In genomic region chr1:248905662-248905948, GRCh38 we compare ENCODE assay signal across 9 cellular contexts. TPM values are rescaled to one million over a fixed set of nuclear protein-coding genes. Genes with fewer than 3 reads are reported as not detected.
DNase-seq lines count a peak whose midpoint lies in the region; ATAC-seq, FAIRE-seq and TF ChIP-seq lines count a peak whose summit lies in the region.
"Had no signal": no experiment of that assay in that cellular context is flagged by ENCODE, and none has a peak within 500 bp of the region (broad histone marks: within the 10 kb centered on the region; RNA-seq: fewer than 3 reads in every experiment).

No MANE protein-coding gene starts in this region.

- TF ChIP-seq POLR2A in heart left ventricle (IDR thresholded peaks at IDR 0.05) (no peak), K562 (conservative IDR thresholded peaks at IDR 0.05) (no peak), vagina (IDR thresholded peaks at IDR 0.05) (no peak)

- H3K9ac ChIP-seq in K562 (ENCODE audit: insufficient read depth in 1 of 2, low read depth in 2 of 2, low read length in 2 of 2) (peak overlapping the region; percentile 87 to 99; a peak in 3 of 4 replicates), mesendoderm (ENCODE audit: low read length) (peak overlapping the region; percentile 73)

- TF ChIP-seq CTCF in heart left ventricle (IDR thresholded peaks at IDR 0.05) (no peak), K562 (IDR thresholded peaks at IDR 0.05 in 2 of 3, conservative IDR thresholded peaks at IDR 0.05 in 1 of 3; ENCODE audit: insufficient read depth in 2 of 3, low read depth in 1 of 3, low read length in 3 of 3) (no peak), vagina (IDR thresholded peaks at IDR 0.05) (no peak)

- POLR2A ChIA-PET in K562 (lab: Yijun Ruan, JAX) = interaction anchor here (0.7 to 1.6 kb wide), 6 partner anchors 9 to 67 kb away, joined by 3 to 10 read pairs (median 5); partner anchors contain the start of genes ZNF672 and ZNF692

- H3K18ac ChIP-seq in mesendoderm (ENCODE audit: low read length) = peak overlapping the region; percentile 40

- CTCF ChIA-PET in K562 (lab: Yijun Ruan, JAX; ENCODE audit: low intra/inter-chr PET ratio) = interaction anchor here (0.7 kb wide), 1 partner anchor 47 kb away, joined by 12 read pairs; the partner anchor contains the start of gene ZNF692

- H4K20me1 ChIP-seq in K562 (replicated peaks; ENCODE audit: control insufficient read depth, insufficient read depth, low read length) = no peaks in the 10 kb centered on the region

- no peak for DNase-seq in heart left ventricle
- no peak for DNase-seq in cardiac septum (ENCODE audit: low spot score)
- DNase-seq in K562 (ENCODE audit: extremely low read depth in 1 of 4, low spot score in 3 of 4) = no peak
- no peak for DNase-seq in mesendoderm
- no peak for DNase-seq in vagina (ENCODE audit: extremely low spot score in 2 of 2)
- DNase-seq in stimulated activated naive CD4-positive, alpha-beta T cell treated with Interleukin-2 at 50 U/mL for 16 hours (lab: John Stamatoyannopoulos, UW) = no peak

- H2AK5ac ChIP-seq in mesendoderm (ENCODE audit: low read length) = peak overlapping the region; percentile 43

- H4K8ac ChIP-seq in mesendoderm (ENCODE audit: low read depth, low read length) = no peak overlapping the region

- intact Hi-C loops in heart left ventricle (cut with DNase I) = no loop called here
- intact Hi-C loops in cardiac septum (cut with DNase I) = no loop called here
- intact Hi-C loops in K562 (cut with micrococcal nuclease) = no loop called here
- intact Hi-C loops in vagina (cut with DNase I) = no loop called here

- ATAC-seq in heart left ventricle = no peak
- ATAC-seq in K562 = no peak; the same call in 2 of the 3 replicates
- ATAC-seq in HG03280 (IDR thresholded peaks at IDR 0.05; ENCODE audit: unreplicated experiment) = no peak
- ATAC-seq in HG02678 (IDR thresholded peaks at IDR 0.05; ENCODE audit: unreplicated experiment) = no peak

- H3K27me3 ChIP-seq in heart left ventricle (peaks cover 0 to 5% (median 0%) of the 10 kb centered on the region in 9 donors), K562 (ENCODE audit: control insufficient read depth in 2 of 2, insufficient read depth in 2 of 2, low read length in 2 of 2) (no peaks in the 10 kb centered on the region), mesendoderm (ENCODE audit: insufficient read depth, low read length, poor library complexity) (no peaks in the 10 kb centered on the region), vagina (no peaks in the 10 kb centered on the region)

- TF ChIP-seq RAD21 in K562 (CRISPR knock-in tag; conservative IDR thresholded peaks at IDR 0.05 in 1 of 2, IDR thresholded peaks at IDR 0.05 in 1 of 2) = no peak

- H2AFZ ChIP-seq in K562 (ENCODE audit: low read depth, low read length) = peak overlapping the region; percentile 98

- H3K27ac ChIP-seq in heart left ventricle (peak overlapping the region; percentile 69 to 99 (median 95)), K562 (ENCODE audit: extremely low read depth, low read depth, low read length) (peak overlapping the region; percentile 99), mesendoderm (ENCODE audit: low read depth, low read length) (no peak overlapping the region), vagina (peak overlapping the region; percentile 92)

- peak overlapping the region; percentile 87 for H3K56ac ChIP-seq in mesendoderm (ENCODE audit: low read length)

- peak; percentile 6 for FAIRE-seq in K562 (lab: Jason Lieb, UNC)
- FAIRE-seq: G401.6 had no signal

- H3K9me3 ChIP-seq in heart left ventricle (no peaks in the 10 kb centered on the region), K562 (replicated peaks; ENCODE audit: control insufficient read depth, insufficient read depth, low read depth, low read length) (no peaks in the 10 kb centered on the region), vagina (no peaks in the 10 kb centered on the region)

- no peak overlapping the region for H2BK15ac ChIP-seq in mesendoderm (replicated peaks; ENCODE audit: low read depth)

- no peak overlapping the region for H3K23ac ChIP-seq in mesendoderm (ENCODE audit: low read length)

- peaks cover 4% of the 10 kb centered on the region for H3K9me1 ChIP-seq in K562 (ENCODE audit: control insufficient read depth, insufficient read depth, low read length)

- H3K79me2 ChIP-seq in K562 (ENCODE audit: control insufficient read depth, insufficient read depth, low read length) = peaks cover 51% of the 10 kb centered on the region
- H3K79me2 ChIP-seq in mesendoderm (ENCODE audit: control insufficient read depth, insufficient read depth, low read length) = peaks cover 12% of the 10 kb centered on the region

- no peak overlapping the region for H2BK5ac ChIP-seq in mesendoderm (ENCODE audit: low read length)

- TF ChIP-seq EP300 in K562 (IDR thresholded peaks at IDR 0.05; ENCODE audit: low read length) = no peak

- 40 to 51% (median 44%) methylated on average over 3 of the region's 3 CpGs for WGBS in heart left ventricle, 4 donors
- 11% methylated on average over 3 of the region's 3 CpGs for WGBS in K562 (ENCODE audit: insufficient coverage, low coverage, missing lambda C conversion rate)
- no CpG with 5 or more reads among the region's 3 CpGs for WGBS in mesendoderm (ENCODE audit: extremely low coverage, insufficient coverage, low lambda C conversion rate)

- H3K36me3 ChIP-seq in heart left ventricle = peaks cover 0 to 3% (median 0%) of the 10 kb centered on the region in 9 donors
- H3K36me3 ChIP-seq in K562 (ENCODE audit: control insufficient read depth, insufficient read depth, low read length) = peaks cover 32% of the 10 kb centered on the region
- H3K36me3 ChIP-seq in mesendoderm (ENCODE audit: control insufficient read depth, insufficient read depth, low read length) = no peaks in the 10 kb centered on the region
- no peaks in the 10 kb centered on the region for H3K36me3 ChIP-seq in vagina

- H3K4me1 ChIP-seq in heart left ventricle = peaks cover 0 to 18% (median 13%) of the 10 kb centered on the region in 12 donors
- peaks cover 22 to 46% of the 10 kb centered on the region in 2 experiments; a peak in 4 of 5 replicates for H3K4me1 ChIP-seq in K562 (replicated peaks in 1 of 2; ENCODE audit: control insufficient read depth in 2 of 2, insufficient read depth in 2 of 2, low read length in 2 of 2)
- H3K4me1 ChIP-seq in mesendoderm (ENCODE audit: control insufficient read depth, low read depth, low read length) = peaks cover 2% of the 10 kb centered on the region
- H3K4me1 ChIP-seq in vagina = peaks cover 15% of the 10 kb centered on the region

- H3K4me3 ChIP-seq in heart left ventricle (peak overlapping the region in 11 of 12 donors; percentile 53 to 94 (median 78)), K562 (peak overlapping the region; percentile 56), mesendoderm (ENCODE audit: low read length) (peak overlapping the region; percentile 32), vagina (peak overlapping the region; percentile 66 to 69)

- in situ Hi-C loops in K562 (cut with MboI) = no loop called here

- peak overlapping the region; percentile 63 for H3K4ac ChIP-seq in mesendoderm (ENCODE audit: low read depth, low read length)

- H3K4me2 ChIP-seq in K562 (ENCODE audit: insufficient read depth, low read length) = peak overlapping the region; percentile 99
- H3K4me2 ChIP-seq in mesendoderm (ENCODE audit: low read length) = peak overlapping the region; percentile 28

- peaks cover 8% of the 10 kb centered on the region for H3K79me1 ChIP-seq in mesendoderm (ENCODE audit: low read length)

- peak overlapping the region; percentile 96 for H4K5ac ChIP-seq in mesendoderm (ENCODE audit: low read length)

- no peak overlapping the region for H2BK120ac ChIP-seq in mesendoderm (ENCODE audit: low read depth, low read length)

- BruUV-seq in K562 (replicated peaks; lab: Mats Ljungman, UMichigan) = TSS peak; percentile 99

RNA-seq across cellular contexts. Expression of gene PGBD2, which starts 0.4 kb away (rescaled TPM):
- total RNA-seq in heart left ventricle (1 to 10 TPM; 1.5 to 3.9 (median 2.6) TPM), cardiac septum (2.9 TPM), K562 (2014; rRNA removed) (11.9 and 12.4 TPM in 2 replicates), K562 (2014; rRNA removed; fragmentation: Illumina TruSeq; extraction: Trizol) (13.6 and 14.0 TPM in 2 replicates), K562 (2015; rRNA removed; fragmentation: Illumina TruSeq; extraction: Trizol) (18.7 TPM in 2 replicates), K562 (2021) (12.2 and 12.4 TPM in 2 replicates), vagina (12.5 TPM)
- polyA plus RNA-seq in heart left ventricle (1 to 10 TPM; 2.1 TPM), K562 (2011; rRNA removed) (15.2 and 19.4 TPM in 2 replicates), K562 (2014; fragmentation: Illumina TruSeq; extraction: Trizol) (10.9 and 13.2 TPM in 2 replicates), K562 (2014; fragmentation: Nextera tagmentation; extraction: Ambion mirVana) (10 to 100 TPM; 14.7 to 21.8 TPM), K562 (2014; rRNA removed) (20.8 and 21.6 TPM in 2 replicates)
- 37.0 and 45.9 TPM in 2 replicates for total RNA-seq in K562 (2011; cell fraction: chromatin; rRNA removed; ENCODE audit: low replicate concordance)
- total RNA-seq in K562 (2011; cell fraction: nucleolus; rRNA removed) = 20.3 and 21.8 TPM in 2 replicates
- 24.5 and 28.1 TPM in 2 replicates for total RNA-seq in K562 (2011; cell fraction: nucleoplasm; rRNA removed)
- 6.8 and 10.4 TPM in 2 replicates for polyA plus RNA-seq in K562 (2011; cell fraction: cytosol; rRNA removed)
- polyA plus RNA-seq in K562 (2011; cell fraction: nucleus; rRNA removed) = 42.5 and 50.0 TPM in 2 replicates
- 11.7 and 11.9 TPM in 2 replicates for polyA plus RNA-seq in K562 (2012)
- polyA minus RNA-seq in K562 (2011; rRNA and poly(A)+ RNA removed) = 21.3 and 22.7 TPM in 2 replicates
- polyA minus RNA-seq in K562 (2011; cell fraction: cytosol; rRNA and poly(A)+ RNA removed) = 5.0 and 5.8 TPM in 2 replicates
- polyA minus RNA-seq in K562 (2011; cell fraction: nucleus; rRNA and poly(A)+ RNA removed) = 8.5 and 12.0 TPM in 2 replicates
- polyA plus RNA-seq in mesendoderm (2013, experiment 1 of 2) = 3.3 TPM
- polyA plus RNA-seq in mesendoderm (2013, experiment 2 of 2) = 3.5 TPM

RNA-seq across cellular contexts. Expression of gene ZNF692, which starts 46.7 kb away (rescaled TPM):
- total RNA-seq in heart left ventricle = 10 to 100 TPM in 6 of 9 donors, 1 to 10 TPM in 3; 7.4 to 19.7 (median 14.8) TPM
- polyA plus RNA-seq in heart left ventricle = 10 to 100 TPM; 14.8 to 32.4 TPM
- 18.1 TPM for total RNA-seq in cardiac septum
- total RNA-seq in K562 (2011; cell fraction: chromatin; rRNA removed; ENCODE audit: low replicate concordance) = 236 and 421 TPM in 2 replicates
- 304 and 320 TPM in 2 replicates for total RNA-seq in K562 (2011; cell fraction: nucleolus; rRNA removed)
- total RNA-seq in K562 (2011; cell fraction: nucleoplasm; rRNA removed) = 263 and 277 TPM in 2 replicates
- total RNA-seq in K562 (2014; rRNA removed) = 55.9 and 63.3 TPM in 2 replicates
- 20.5 and 27.3 TPM in 2 replicates for total RNA-seq in K562 (2014; rRNA removed; fragmentation: Illumina TruSeq; extraction: Trizol)
- total RNA-seq in K562 (2015; rRNA removed; fragmentation: Illumina TruSeq; extraction: Trizol) = 40.1 and 43.3 TPM in 2 replicates
- total RNA-seq in K562 (2021) = 62.9 and 73.7 TPM in 2 replicates
- polyA plus RNA-seq in K562 (2011; rRNA removed) = 84.9 and 129 TPM in 2 replicates
- polyA plus RNA-seq in K562 (2011; cell fraction: cytosol; rRNA removed) = 100 and 109 TPM in 2 replicates
- 1,169 and 1,324 TPM in 2 replicates for polyA plus RNA-seq in K562 (2011; cell fraction: nucleus; rRNA removed)
- 58.7 and 101 TPM in 2 replicates for polyA plus RNA-seq in K562 (2012)
- 59.9 and 69.6 TPM in 2 replicates for polyA plus RNA-seq in K562 (2014; fragmentation: Illumina TruSeq; extraction: Trizol)
- 10 to 100 TPM in 1 of 2 experiments, 1 to 10 TPM in 1; 8.4 to 10.5 TPM for polyA plus RNA-seq in K562 (2014; fragmentation: Nextera tagmentation; extraction: Ambion mirVana)
- polyA plus RNA-seq in K562 (2014; rRNA removed) = 141 and 143 TPM in 2 replicates
- polyA minus RNA-seq in K562 (2011; rRNA and poly(A)+ RNA removed) = 26.6 and 29.0 TPM in 2 replicates
- polyA minus RNA-seq in K562 (2011; cell fraction: cytosol; rRNA and poly(A)+ RNA removed) = 9.8 and 20.9 TPM in 2 replicates
- 114 and 127 TPM in 2 replicates for polyA minus RNA-seq in K562 (2011; cell fraction: nucleus; rRNA and poly(A)+ RNA removed)
- 15.1 TPM for polyA plus RNA-seq in mesendoderm (2013, experiment 1 of 2)
- polyA plus RNA-seq in mesendoderm (2013, experiment 2 of 2) = 15.0 TPM
- total RNA-seq in vagina = 46.7 TPM
